8 cellular contexts compared by ENCODE assay signal in the genomic region with DNA sequence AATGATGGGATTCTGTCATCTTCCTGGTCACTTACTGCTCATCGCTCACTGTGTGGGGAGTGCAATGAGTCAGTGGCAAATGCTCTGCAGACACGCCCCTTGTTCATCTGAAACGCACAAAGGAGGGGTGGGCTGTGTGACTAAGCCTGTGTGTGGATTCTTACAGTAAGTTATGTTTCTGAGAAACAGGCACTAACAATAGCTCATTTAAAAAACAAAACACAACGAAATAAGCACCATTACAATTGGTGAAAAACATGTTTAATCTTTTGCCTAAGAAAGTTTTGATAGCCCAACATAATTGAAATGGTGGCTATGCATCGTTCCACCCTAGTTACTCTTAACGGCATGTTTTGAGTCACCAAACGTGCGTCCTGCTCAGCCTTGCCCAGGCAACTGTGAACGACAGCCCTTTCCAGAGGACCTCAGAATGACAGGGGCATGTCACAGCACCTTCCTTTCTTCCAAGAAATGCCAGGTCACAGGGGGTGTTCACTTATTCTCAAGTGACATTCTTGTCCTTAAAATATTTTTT.
DNase-seq lines count a peak whose midpoint lies in the region; ATAC-seq, FAIRE-seq and TF ChIP-seq lines count a peak whose summit lies in the region.

No MANE protein-coding gene starts in this region.

- H3K4me1 Mint-ChIP-seq in Calu3 (ENCODE audit: low read depth, unreplicated experiment) (peaks cover 11% of the 10 kb centered on the region), naive B cell (peaks cover 4 to 10% (median 8%) of the 10 kb centered on the region in 3 donors)

- ATAC-seq in GM21526 (IDR thresholded peaks at IDR 0.05; ENCODE audit: low FRiP score, unreplicated experiment) (peak; percentile 87), naive B cell (ENCODE audit: low read depth in 2 of 2) (peak; percentile 27 to 52)

- FAIRE-seq in HTR-8/SVneo (lab: Jason Lieb, UNC), result peak; percentile 95

- H3K9me3 Mint-ChIP-seq in Calu3 (ENCODE audit: low read depth, unreplicated experiment), result no peaks in the 10 kb centered on the region
- no peaks in the 10 kb centered on the region for H3K9me3 Mint-ChIP-seq in naive B cell

- H3K27me3 Mint-ChIP-seq in Calu3 (ENCODE audit: unreplicated experiment) (no peaks in the 10 kb centered on the region), naive B cell (no peaks in the 10 kb centered on the region)

- H3K36me3 Mint-ChIP-seq in Calu3 (ENCODE audit: insufficient read depth, unreplicated experiment) (no peaks in the 10 kb centered on the region), naive B cell (no peaks in the 10 kb centered on the region)

- H3K4me3 Mint-ChIP-seq in Calu3 (ENCODE audit: low read depth, unreplicated experiment) (peak overlapping the region; percentile 28), naive B cell (peak overlapping the region in 3 of 8 donors; percentile 16 to 51 (median 41))

- TF ChIP-seq CTCF in Calu3 (IDR thresholded peaks at IDR 0.05; ENCODE audit: unreplicated experiment) (no peak), dorsolateral prefrontal cortex (IDR thresholded peaks at IDR 0.05 in 54 of 56, conservative IDR thresholded peaks at IDR 0.05 in 2 of 56; ENCODE audit: low read depth in 1 of 56, partially characterized antibody in 56 of 56) (peak in 4 of 56 donors; percentile 9 to 22 (median 18))

- H3K27ac Mint-ChIP-seq in Calu3 (ENCODE audit: unreplicated experiment), result peak overlapping the region; percentile 23
- no peak overlapping the region for H3K27ac Mint-ChIP-seq in naive B cell

- no peaks in the 10 kb centered on the region for H3K27me3 ChIP-seq in dorsolateral prefrontal cortex

- DNase-seq in Calu3 (peak; percentile 60), HTR-8/SVneo (ENCODE audit: insufficient read length, low spot score) (peak; percentile 86), dorsolateral prefrontal cortex (peak in 9 of 10 donors; percentile 48 to 88 (median 79)), naive B cell (no peak), superior temporal gyrus (ENCODE audit: extremely low spot score) (peak; percentile 91), NCI-H2171 (lab: John Stamatoyannopoulos, UW) (no peak)
- DNase-seq in activated CD4-positive, alpha-beta T cell treated with anti-CD3 and anti-CD28 coated beads for 48 hours, result peak; percentile 80

- CTCF ChIA-PET in Calu3 (lab: Charles Lee), result no interaction called here

- BruUV-seq in Calu3 (replicated peaks; lab: Mats Ljungman, UMichigan), result no TSS peak

- peak overlapping the region in 36 of 59 donors; percentile 0 to 50 (median 18) for H3K4me3 ChIP-seq in dorsolateral prefrontal cortex

- peak overlapping the region; percentile 22 to 98 (median 89) for H3K27ac ChIP-seq in dorsolateral prefrontal cortex

- intact Hi-C loops in Calu3 (cut with micrococcal nuclease; ENCODE audit: unreplicated experiment), result loop anchor here (10.0 kb wide), 1 partner anchor 198 kb away; no protein-coding TSS in a partner anchor
- intact Hi-C loops in dorsolateral prefrontal cortex (cut with DNase I), result loop anchor here (2.0 to 5.0 kb wide), 3 partner anchors 128 to 264 kb away; no protein-coding TSS in a partner anchor

Comparison
In these comparisons a context has a peak if more than half of its experiments do, and no peak if none do; other contexts are left out.
1. DNase-seq: peak in Calu3 (single experiment), HTR-8/SVneo (single experiment), activated CD4-positive, alpha-beta T cell treated with anti-CD3 and anti-CD28 coated beads for 48 hours (single experiment), dorsolateral prefrontal cortex (9 of 10) and superior temporal gyrus (single experiment); none in naive B cell (single experiment) and NCI-H2171 (single experiment).